1 cellular context compared by ENCODE assay signal in the genomic region with DNA sequence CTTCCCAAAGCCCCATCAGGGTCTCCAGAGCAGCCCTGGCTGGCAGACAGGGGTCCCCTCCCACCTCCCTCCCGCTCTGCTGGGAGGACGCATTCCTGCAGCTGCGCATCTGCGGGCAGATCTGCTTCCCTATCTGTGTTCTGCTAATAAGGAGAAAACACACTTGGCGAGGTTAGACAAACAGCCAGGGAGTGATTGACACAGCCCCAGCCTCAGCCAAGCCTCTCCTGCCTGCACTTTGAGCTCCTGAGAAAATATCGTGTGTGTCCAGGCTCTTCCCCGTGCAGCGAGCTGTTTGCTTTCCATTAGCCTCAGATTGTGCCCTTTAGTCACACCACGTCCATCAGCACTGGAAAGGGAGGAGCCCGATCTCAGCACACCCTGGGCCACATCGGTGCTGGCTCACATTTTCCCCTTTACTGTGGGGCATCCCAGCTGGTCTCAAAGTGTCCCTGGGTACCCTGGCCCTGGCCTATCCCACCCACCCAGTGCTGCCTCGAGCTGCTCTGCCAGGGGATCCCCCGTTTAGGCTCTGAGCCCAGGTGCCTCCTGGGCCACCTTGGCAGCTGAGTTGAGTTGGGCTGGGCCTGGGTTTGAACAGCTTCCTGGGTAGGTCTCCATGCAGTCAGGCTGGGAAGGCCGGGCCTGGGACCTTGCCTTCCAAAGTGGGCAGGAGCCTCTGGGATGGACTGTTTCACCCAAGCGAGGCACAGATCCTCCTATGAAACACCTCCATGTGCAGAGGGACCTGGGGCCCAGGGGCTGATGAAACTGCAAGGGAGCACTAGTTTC.
TF ChIP-seq lines count a peak whose summit lies in the region.

No MANE protein-coding gene starts in this region.

TF ChIP-seq in HepG2, 621 proteins besides CTCF, POLR2A, EP300 and RAD21 (continued from another document and continues in another):
- TF ChIP-seq, protein P1, sequence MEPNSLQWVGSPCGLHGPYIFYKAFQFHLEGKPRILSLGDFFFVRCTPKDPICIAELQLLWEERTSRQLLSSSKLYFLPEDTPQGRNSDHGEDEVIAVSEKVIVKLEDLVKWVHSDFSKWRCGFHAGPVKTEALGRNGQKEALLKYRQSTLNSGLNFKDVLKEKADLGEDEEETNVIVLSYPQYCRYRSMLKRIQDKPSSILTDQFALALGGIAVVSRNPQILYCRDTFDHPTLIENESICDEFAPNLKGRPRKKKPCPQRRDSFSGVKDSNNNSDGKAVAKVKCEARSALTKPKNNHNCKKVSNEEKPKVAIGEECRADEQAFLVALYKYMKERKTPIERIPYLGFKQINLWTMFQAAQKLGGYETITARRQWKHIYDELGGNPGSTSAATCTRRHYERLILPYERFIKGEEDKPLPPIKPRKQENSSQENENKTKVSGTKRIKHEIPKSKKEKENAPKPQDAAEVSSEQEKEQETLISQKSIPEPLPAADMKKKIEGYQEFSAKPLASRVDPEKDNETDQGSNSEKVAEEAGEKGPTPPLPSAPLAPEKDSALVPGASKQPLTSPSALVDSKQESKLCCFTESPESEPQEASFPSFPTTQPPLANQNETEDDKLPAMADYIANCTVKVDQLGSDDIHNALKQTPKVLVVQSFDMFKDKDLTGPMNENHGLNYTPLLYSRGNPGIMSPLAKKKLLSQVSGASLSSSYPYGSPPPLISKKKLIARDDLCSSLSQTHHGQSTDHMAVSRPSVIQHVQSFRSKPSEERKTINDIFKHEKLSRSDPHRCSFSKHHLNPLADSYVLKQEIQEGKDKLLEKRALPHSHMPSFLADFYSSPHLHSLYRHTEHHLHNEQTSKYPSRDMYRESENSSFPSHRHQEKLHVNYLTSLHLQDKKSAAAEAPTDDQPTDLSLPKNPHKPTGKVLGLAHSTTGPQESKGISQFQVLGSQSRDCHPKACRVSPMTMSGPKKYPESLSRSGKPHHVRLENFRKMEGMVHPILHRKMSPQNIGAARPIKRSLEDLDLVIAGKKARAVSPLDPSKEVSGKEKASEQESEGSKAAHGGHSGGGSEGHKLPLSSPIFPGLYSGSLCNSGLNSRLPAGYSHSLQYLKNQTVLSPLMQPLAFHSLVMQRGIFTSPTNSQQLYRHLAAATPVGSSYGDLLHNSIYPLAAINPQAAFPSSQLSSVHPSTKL (CRISPR knock-in tag; IDR thresholded peaks at IDR 0.05) = peak; percentile 89
- TF ChIP-seq NR1H2 (CRISPR knock-in tag; IDR thresholded peaks at IDR 0.05; ENCODE audit: borderline replicate concordance, low read depth) (no peak), ZNF256 (CRISPR knock-in tag; conservative IDR thresholded peaks at IDR 0.05) (no peak), TRIM24 (CRISPR knock-in tag; IDR thresholded peaks at IDR 0.05) (no peak), ZNF678 (CRISPR knock-in tag; IDR thresholded peaks at IDR 0.05) (no peak), PAX8 (CRISPR knock-in tag; IDR thresholded peaks at IDR 0.05; ENCODE audit: borderline replicate concordance) (no peak), MBNL3 (CRISPR knock-in tag; conservative IDR thresholded peaks at IDR 0.05) (no peak), ZSCAN12 (CRISPR knock-in tag; IDR thresholded peaks at IDR 0.05) (no peak), SMAD1 (CRISPR knock-in tag; IDR thresholded peaks at IDR 0.05; ENCODE audit: borderline replicate concordance, low read depth) (no peak), ARNT (IDR thresholded peaks at IDR 0.05) (no peak), GLI4 (CRISPR knock-in tag; IDR thresholded peaks at IDR 0.05; ENCODE audit: borderline replicate concordance) (no peak), ZNF607 (CRISPR knock-in tag; IDR thresholded peaks at IDR 0.05; ENCODE audit: borderline replicate concordance) (peak; percentile 43; the same call in 1 of the 2 replicates), TGIF2 (CRISPR knock-in tag; IDR thresholded peaks at IDR 0.05) (no peak), ZNF7 (CRISPR knock-in tag; IDR thresholded peaks at IDR 0.05) (no peak), LCORL (IDR thresholded peaks at IDR 0.05) (no peak), LCORL (CRISPR knock-in tag; IDR thresholded peaks at IDR 0.05) (no peak; the same call in 1 of the 2 replicates), ONECUT2 (CRISPR knock-in tag; IDR thresholded peaks at IDR 0.05) (no peak), RBM22 (optimal IDR thresholded peaks at IDR 0.05; ENCODE audit: low read length) (no peak), ZNF251 (CRISPR knock-in tag; IDR thresholded peaks at IDR 0.05) (no peak), ZNF572 (CRISPR knock-in tag; IDR thresholded peaks at IDR 0.05) (no peak), HDAC2 (CRISPR knock-in tag; IDR thresholded peaks at IDR 0.05) (peak; percentile 86; the same call in 1 of the 2 replicates), ZNF543 (CRISPR knock-in tag; IDR thresholded peaks at IDR 0.05) (no peak), ZNF782 (CRISPR knock-in tag; IDR thresholded peaks at IDR 0.05; ENCODE audit: borderline replicate concordance) (no peak), NFRKB (IDR thresholded peaks at IDR 0.05) (no peak), ZNF598 (CRISPR knock-in tag; IDR thresholded peaks at IDR 0.05; ENCODE audit: borderline replicate concordance) (no peak), ZKSCAN5 (CRISPR knock-in tag; IDR thresholded peaks at IDR 0.05) (no peak)
- TF ChIP-seq, protein P2, sequence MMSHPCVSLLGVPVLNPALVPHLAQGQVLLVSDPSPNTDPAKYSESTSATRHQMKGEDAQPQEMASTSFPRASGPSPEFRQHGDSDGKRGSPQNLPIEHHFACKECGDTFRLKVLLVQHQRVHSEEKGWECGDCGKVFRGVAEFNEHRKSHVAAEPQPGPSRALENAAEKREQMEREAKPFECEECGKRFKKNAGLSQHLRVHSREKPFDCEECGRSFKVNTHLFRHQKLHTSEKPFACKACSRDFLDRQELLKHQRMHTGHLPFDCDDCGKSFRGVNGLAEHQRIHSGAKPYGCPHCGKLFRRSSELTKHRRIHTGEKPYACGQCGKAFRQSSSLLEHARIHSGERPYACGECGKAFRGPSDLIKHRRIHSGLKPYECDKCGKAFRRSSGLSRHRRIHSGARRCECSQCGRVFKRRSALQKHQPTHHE (CRISPR knock-in tag; IDR thresholded peaks at IDR 0.05; ENCODE audit: borderline replicate concordance) = no peak
- TF ChIP-seq, protein P3, sequence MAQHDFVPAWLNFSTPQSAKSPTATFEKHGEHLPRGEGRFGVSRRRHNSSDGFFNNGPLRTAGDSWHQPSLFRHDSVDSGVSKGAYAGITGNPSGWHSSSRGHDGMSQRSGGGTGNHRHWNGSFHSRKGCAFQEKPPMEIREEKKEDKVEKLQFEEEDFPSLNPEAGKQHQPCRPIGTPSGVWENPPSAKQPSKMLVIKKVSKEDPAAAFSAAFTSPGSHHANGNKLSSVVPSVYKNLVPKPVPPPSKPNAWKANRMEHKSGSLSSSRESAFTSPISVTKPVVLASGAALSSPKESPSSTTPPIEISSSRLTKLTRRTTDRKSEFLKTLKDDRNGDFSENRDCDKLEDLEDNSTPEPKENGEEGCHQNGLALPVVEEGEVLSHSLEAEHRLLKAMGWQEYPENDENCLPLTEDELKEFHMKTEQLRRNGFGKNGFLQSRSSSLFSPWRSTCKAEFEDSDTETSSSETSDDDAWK (CRISPR knock-in tag; IDR thresholded peaks at IDR 0.05) = no peak
- TF ChIP-seq, protein P4, sequence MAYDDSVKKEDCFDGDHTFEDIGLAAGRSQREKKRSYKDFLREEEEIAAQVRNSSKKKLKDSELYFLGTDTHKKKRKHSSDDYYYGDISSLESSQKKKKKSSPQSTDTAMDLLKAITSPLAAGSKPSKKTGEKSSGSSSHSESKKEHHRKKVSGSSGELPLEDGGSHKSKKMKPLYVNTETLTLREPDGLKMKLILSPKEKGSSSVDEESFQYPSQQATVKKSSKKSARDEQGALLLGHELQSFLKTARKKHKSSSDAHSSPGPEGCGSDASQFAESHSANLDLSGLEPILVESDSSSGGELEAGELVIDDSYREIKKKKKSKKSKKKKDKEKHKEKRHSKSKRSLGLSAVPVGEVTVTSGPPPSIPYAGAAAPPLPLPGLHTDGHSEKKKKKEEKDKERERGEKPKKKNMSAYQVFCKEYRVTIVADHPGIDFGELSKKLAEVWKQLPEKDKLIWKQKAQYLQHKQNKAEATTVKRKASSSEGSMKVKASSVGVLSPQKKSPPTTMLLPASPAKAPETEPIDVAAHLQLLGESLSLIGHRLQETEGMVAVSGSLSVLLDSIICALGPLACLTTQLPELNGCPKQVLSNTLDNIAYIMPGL (CRISPR knock-in tag; IDR thresholded peaks at IDR 0.05; ENCODE audit: borderline replicate concordance in 1 of 2, low read depth in 1 of 2) = no peak
- TF ChIP-seq, protein P5, sequence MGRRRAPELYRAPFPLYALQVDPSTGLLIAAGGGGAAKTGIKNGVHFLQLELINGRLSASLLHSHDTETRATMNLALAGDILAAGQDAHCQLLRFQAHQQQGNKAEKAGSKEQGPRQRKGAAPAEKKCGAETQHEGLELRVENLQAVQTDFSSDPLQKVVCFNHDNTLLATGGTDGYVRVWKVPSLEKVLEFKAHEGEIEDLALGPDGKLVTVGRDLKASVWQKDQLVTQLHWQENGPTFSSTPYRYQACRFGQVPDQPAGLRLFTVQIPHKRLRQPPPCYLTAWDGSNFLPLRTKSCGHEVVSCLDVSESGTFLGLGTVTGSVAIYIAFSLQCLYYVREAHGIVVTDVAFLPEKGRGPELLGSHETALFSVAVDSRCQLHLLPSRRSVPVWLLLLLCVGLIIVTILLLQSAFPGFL (CRISPR knock-in tag; IDR thresholded peaks at IDR 0.05) = no peak
- TF ChIP-seq, protein P6, sequence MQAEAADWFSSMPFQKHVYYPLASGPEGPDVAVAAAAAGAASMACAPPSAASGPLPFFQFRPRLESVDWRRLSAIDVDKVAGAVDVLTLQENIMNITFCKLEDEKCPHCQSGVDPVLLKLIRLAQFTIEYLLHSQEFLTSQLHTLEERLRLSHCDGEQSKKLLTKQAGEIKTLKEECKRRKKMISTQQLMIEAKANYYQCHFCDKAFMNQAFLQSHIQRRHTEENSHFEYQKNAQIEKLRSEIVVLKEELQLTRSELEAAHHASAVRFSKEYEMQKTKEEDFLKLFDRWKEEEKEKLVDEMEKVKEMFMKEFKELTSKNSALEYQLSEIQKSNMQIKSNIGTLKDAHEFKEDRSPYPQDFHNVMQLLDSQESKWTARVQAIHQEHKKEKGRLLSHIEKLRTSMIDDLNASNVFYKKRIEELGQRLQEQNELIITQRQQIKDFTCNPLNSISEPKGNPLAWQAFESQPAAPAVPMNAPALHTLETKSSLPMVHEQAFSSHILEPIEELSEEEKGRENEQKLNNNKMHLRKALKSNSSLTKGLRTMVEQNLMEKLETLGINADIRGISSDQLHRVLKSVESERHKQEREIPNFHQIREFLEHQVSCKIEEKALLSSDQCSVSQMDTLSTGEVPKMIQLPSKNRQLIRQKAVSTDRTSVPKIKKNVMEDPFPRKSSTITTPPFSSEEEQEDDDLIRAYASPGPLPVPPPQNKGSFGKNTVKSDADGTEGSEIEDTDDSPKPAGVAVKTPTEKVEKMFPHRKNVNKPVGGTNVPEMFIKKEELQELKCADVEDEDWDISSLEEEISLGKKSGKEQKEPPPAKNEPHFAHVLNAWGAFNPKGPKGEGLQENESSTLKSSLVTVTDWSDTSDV (CRISPR knock-in tag; IDR thresholded peaks at IDR 0.05) = no peak
- TF ChIP-seq, protein P7, sequence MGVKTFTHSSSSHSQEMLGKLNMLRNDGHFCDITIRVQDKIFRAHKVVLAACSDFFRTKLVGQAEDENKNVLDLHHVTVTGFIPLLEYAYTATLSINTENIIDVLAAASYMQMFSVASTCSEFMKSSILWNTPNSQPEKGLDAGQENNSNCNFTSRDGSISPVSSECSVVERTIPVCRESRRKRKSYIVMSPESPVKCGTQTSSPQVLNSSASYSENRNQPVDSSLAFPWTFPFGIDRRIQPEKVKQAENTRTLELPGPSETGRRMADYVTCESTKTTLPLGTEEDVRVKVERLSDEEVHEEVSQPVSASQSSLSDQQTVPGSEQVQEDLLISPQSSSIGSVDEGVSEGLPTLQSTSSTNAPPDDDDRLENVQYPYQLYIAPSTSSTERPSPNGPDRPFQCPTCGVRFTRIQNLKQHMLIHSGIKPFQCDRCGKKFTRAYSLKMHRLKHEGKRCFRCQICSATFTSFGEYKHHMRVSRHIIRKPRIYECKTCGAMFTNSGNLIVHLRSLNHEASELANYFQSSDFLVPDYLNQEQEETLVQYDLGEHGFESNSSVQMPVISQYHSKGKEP (CRISPR knock-in tag; IDR thresholded peaks at IDR 0.05) = no peak
- TF ChIP-seq, protein P8, sequence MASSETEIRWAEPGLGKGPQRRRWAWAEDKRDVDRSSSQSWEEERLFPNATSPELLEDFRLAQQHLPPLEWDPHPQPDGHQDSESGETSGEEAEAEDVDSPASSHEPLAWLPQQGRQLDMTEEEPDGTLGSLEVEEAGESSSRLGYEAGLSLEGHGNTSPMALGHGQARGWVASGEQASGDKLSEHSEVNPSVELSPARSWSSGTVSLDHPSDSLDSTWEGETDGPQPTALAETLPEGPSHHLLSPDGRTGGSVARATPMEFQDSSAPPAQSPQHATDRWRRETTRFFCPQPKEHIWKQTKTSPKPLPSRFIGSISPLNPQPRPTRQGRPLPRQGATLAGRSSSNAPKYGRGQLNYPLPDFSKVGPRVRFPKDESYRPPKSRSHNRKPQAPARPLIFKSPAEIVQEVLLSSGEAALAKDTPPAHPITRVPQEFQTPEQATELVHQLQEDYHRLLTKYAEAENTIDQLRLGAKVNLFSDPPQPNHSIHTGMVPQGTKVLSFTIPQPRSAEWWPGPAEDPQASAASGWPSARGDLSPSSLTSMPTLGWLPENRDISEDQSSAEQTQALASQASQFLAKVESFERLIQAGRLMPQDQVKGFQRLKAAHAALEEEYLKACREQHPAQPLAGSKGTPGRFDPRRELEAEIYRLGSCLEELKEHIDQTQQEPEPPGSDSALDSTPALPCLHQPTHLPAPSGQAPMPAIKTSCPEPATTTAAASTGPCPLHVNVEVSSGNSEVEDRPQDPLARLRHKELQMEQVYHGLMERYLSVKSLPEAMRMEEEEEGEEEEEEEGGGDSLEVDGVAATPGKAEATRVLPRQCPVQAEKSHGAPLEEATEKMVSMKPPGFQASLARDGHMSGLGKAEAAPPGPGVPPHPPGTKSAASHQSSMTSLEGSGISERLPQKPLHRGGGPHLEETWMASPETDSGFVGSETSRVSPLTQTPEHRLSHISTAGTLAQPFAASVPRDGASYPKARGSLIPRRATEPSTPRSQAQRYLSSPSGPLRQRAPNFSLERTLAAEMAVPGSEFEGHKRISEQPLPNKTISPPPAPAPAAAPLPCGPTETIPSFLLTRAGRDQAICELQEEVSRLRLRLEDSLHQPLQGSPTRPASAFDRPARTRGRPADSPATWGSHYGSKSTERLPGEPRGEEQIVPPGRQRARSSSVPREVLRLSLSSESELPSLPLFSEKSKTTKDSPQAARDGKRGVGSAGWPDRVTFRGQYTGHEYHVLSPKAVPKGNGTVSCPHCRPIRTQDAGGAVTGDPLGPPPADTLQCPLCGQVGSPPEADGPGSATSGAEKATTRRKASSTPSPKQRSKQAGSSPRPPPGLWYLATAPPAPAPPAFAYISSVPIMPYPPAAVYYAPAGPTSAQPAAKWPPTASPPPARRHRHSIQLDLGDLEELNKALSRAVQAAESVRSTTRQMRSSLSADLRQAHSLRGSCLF (CRISPR knock-in tag; IDR thresholded peaks at IDR 0.05; ENCODE audit: borderline replicate concordance) = no peak
- TF ChIP-seq, protein P9, sequence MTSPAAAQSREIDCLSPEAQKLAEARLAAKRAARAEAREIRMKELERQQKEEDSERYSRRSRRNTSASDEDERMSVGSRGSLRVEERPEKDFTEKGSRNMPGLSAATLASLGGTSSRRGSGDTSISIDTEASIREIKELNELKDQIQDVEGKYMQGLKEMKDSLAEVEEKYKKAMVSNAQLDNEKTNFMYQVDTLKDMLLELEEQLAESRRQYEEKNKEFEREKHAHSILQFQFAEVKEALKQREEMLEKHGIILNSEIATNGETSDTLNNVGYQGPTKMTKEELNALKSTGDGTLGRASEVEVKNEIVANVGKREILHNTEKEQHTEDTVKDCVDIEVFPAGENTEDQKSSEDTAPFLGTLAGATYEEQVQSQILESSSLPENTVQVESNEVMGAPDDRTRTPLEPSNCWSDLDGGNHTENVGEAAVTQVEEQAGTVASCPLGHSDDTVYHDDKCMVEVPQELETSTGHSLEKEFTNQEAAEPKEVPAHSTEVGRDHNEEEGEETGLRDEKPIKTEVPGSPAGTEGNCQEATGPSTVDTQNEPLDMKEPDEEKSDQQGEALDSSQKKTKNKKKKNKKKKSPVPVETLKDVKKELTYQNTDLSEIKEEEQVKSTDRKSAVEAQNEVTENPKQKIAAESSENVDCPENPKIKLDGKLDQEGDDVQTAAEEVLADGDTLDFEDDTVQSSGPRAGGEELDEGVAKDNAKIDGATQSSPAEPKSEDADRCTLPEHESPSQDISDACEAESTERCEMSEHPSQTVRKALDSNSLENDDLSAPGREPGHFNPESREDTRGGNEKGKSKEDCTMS (CRISPR knock-in tag; conservative IDR thresholded peaks at IDR 0.05) = no peak
